ENCODE assay signal across 1 cellular context in the genomic region with DNA sequence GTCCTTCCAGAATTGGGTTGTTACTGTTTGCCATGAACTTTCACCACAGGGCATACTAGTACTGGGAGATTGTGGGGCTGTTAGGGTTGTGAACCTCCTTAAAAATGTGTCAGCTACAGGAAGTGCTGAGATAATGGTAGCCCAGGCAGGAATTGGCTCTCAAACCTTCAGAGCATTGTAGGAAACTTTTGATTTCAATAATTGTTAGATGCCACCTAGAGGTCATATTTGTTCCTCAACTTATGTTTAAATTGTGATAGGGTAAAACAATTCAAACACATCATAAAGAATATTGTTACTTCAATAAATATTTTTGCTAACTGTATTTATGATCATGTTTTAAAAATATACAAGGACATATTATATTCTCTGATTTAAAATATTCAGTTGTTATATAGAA.
TF ChIP-seq lines count a peak whose summit lies in the region.

No MANE protein-coding gene starts in this region.

TF ChIP-seq in H1, 55 proteins besides CTCF, POLR2A, EP300 and RAD21:
- TF ChIP-seq RNF2 (IDR thresholded peaks at IDR 0.05; ENCODE audit: borderline replicate concordance, low read depth, low read length, missing control alignments, poor library complexity, severe bottlenecking) (no peak), MAFK (IDR thresholded peaks at IDR 0.05; ENCODE audit: low read depth, low read length) (no peak), SRF (IDR thresholded peaks at IDR 0.05; ENCODE audit: low read depth, low read length) (no peak), ASH2L (IDR thresholded peaks at IDR 0.05; ENCODE audit: low read length) (no peak)
- TF ChIP-seq, protein P1, sequence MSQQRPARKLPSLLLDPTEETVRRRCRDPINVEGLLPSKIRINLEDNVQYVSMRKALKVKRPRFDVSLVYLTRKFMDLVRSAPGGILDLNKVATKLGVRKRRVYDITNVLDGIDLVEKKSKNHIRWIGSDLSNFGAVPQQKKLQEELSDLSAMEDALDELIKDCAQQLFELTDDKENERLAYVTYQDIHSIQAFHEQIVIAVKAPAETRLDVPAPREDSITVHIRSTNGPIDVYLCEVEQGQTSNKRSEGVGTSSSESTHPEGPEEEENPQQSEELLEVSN (IDR thresholded peaks at IDR 0.05), result no peak
- TF ChIP-seq, protein P2, sequence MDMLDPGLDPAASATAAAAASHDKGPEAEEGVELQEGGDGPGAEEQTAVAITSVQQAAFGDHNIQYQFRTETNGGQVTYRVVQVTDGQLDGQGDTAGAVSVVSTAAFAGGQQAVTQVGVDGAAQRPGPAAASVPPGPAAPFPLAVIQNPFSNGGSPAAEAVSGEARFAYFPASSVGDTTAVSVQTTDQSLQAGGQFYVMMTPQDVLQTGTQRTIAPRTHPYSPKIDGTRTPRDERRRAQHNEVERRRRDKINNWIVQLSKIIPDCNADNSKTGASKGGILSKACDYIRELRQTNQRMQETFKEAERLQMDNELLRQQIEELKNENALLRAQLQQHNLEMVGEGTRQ (IDR thresholded peaks at IDR 0.05; ENCODE audit: low read length), result no peak
